ENCODE assay signal across 14 cellular contexts in the genomic region with DNA sequence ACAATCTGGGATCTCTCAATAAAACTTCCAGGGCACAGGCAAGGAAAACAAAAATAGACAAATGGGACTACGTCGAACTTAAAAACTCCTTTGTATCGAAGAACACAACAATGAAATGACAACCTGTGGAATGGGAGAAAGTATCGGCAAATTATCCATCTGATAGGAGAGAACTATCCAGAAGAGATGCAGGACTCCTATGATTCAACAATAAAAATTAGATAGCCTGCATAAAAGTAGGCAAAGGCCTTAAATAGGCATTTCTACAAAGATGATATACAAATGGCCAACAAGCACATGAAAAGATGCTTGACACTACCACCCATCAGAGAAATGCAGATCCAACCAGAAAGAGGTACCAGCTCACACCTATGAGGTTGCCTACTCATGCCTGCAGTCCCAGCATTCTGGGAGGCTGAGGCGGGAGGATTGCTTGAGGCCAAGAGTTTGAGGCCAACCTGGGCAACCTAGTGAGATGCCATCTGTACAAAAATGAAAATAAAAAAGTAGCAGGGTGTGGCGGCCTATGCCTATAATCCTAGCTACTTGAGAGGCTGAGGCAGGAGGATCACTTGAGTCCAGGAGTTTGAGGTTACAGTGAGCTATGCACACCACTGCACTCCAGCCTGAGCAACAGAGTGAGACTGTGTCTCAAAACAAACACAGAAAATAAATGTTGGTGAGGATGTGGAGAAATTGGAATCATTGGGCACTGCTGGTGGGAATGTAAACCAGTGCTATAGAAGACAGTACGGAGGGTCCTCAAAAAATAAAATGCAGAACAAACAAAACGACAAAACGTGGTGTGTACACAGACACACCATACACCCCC. TPM values are rescaled to one million over a fixed set of nuclear protein-coding genes. Genes with fewer than 3 reads are reported as not detected.
A peak's percentile ranks its signal among the peaks of the same experiment; 100 is the strongest.
DNase-seq lines count a peak whose midpoint lies in the region; ATAC-seq and TF ChIP-seq lines count a peak whose summit lies in the region.
"Had no signal": no experiment of that assay in that cellular context is flagged by ENCODE, and none has a peak within 500 bp of the region (broad histone marks: within the 10 kb centered on the region; RNA-seq: fewer than 3 reads in every experiment).

No MANE protein-coding gene starts in this region.

- CTCF ChIA-PET in HCT116 (lab: Charles Lee) = no interaction called here
- CTCF ChIA-PET in CD4-positive, alpha-beta T cell (lab: Charles Lee) = no interaction called here

- H3K4me1 ChIP-seq in ACC112 (ENCODE audit: control insufficient read depth, insufficient read depth, low read length, unreplicated experiment) (peaks cover 50% of the 10 kb centered on the region), HCT116 (ENCODE audit: control insufficient read depth in 1 of 2, insufficient read depth in 2 of 2, low read length in 2 of 2) (peaks cover 8 to 9% of the 10 kb centered on the region in 2 experiments)

- intact Hi-C loops in HCT116 (cut with micrococcal nuclease) = no loop called here
- intact Hi-C loops in CD4-positive, alpha-beta T cell (cut with DNase I, micrococcal nuclease) = no loop called here

- H3K27me3 Mint-ChIP-seq in natural killer cell treated with Interleukin-12 subunit alpha and Interleukin-12 subunit beta and Interleukin-15 and Interleukin-18, amount 100 ng/mL, for 72 hours = peaks cover 0 to 2% of the 10 kb centered on the region in 2 donors
- H3K27me3 Mint-ChIP-seq in CD4-positive, alpha-beta T cell = peaks cover 10% of the 10 kb centered on the region

- H3K79me2 ChIP-seq in ACC112 (ENCODE audit: control insufficient read depth, insufficient read depth, low read length, unreplicated experiment) (peaks cover 45% of the 10 kb centered on the region), HCT116 (ENCODE audit: insufficient read depth, low read length) (no peaks in the 10 kb centered on the region)

- no peak for TF ChIP-seq CTCF in HCT116 (IDR thresholded peaks at IDR 0.05 in 2 of 3, conservative IDR thresholded peaks at IDR 0.05 in 1 of 3; ENCODE audit: borderline replicate concordance in 1 of 3, insufficient read depth in 1 of 3, low read depth in 2 of 3, low read length in 2 of 3)
- no peak for TF ChIP-seq CTCF in CD4-positive, alpha-beta T cell (IDR thresholded peaks at IDR 0.05)

- no peak overlapping the region for H3K4me2 ChIP-seq in HCT116 (ENCODE audit: low read length)

- H3K27ac ChIP-seq in ACC112 (ENCODE audit: low read depth, low read length) = peak overlapping the region; percentile 81
- no peak overlapping the region for H3K27ac ChIP-seq in HCT116 (ENCODE audit: low read depth, low read length)
- H3K27ac ChIP-seq in CD4-positive, alpha-beta T cell (ENCODE audit: low read depth, low read length) = no peak overlapping the region

- DNase-seq in HCT116 (ENCODE audit: low read depth, low spot score) (no peak), cerebellar cortex (ENCODE audit: low spot score) (peak; percentile 16), DMS79 treated with DMSO at 0.1 percent for 48 hours (lab: John Stamatoyannopoulos, UW) (no peak), pons (ENCODE audit: low spot score) (no peak)
- no peak for DNase-seq in natural killer cell treated with Interleukin-12 subunit alpha and Interleukin-12 subunit beta and Interleukin-15 and Interleukin-18, amount 100 ng/mL, for 72 hours (ENCODE audit: low spot score)
- DNase-seq in stimulated activated CD4-positive, alpha-beta T cell treated with anti-CD3 and anti-CD28 coated beads, Interleukin-2, amount 100 ng/mL, for 24 hours = no peak
- no peak for DNase-seq in CD4-positive, alpha-beta T cell
- DNase-seq: activated T-cell treated with anti-CD3 and anti-CD28 coated beads, Interleukin-2, amount 50 U/mL, for 24 hours; CD8-positive, alpha-beta T cell; NCI-H1092 treated with DMSO at 0.1 percent for 48 hours; T-helper 17 cell had no signal

- no peak for TF ChIP-seq RAD21 in HCT116 (IDR thresholded peaks at IDR 0.05; ENCODE audit: low read depth)

- H3K27me3 ChIP-seq in ACC112 (ENCODE audit: insufficient read depth, low read length) (no peaks in the 10 kb centered on the region), HCT116 (ENCODE audit: insufficient read depth, low read length) (no peaks in the 10 kb centered on the region)
- H3K27me3 ChIP-seq in CD4-positive, alpha-beta T cell (ENCODE audit: control insufficient read depth, insufficient read depth, low read length) = no peaks in the 10 kb centered on the region

- no peaks in the 10 kb centered on the region for H3K9me2 ChIP-seq in HCT116 (ENCODE audit: insufficient read depth)

- H2AFZ ChIP-seq in ACC112 (ENCODE audit: low read length, unreplicated experiment) (no peak overlapping the region), HCT116 (ENCODE audit: low read depth, low read length, poor library complexity, severe bottlenecking) (no peak overlapping the region)

- no peaks in the 10 kb centered on the region for H4K20me1 ChIP-seq in HCT116 (ENCODE audit: insufficient read depth)

- no peaks in the 10 kb centered on the region for H3K9me3 ChIP-seq in HCT116 (ENCODE audit: control insufficient read depth in 1 of 2, insufficient read depth in 1 of 2, low read depth in 1 of 2, low read length in 2 of 2)
- H3K9me3 ChIP-seq in CD4-positive, alpha-beta T cell (ENCODE audit: control insufficient read depth, low read length) = no peaks in the 10 kb centered on the region

- no peaks in the 10 kb centered on the region for H3K36me3 ChIP-seq in ACC112 (ENCODE audit: insufficient read depth, low read length)
- H3K36me3 ChIP-seq in HCT116 (ENCODE audit: control insufficient read depth in 1 of 2, insufficient read depth in 2 of 2, low read length in 2 of 2) = no peaks in the 10 kb centered on the region

- RAD21 ChIA-PET in HCT116 (lab: Charles Lee; ENCODE audit: low non-redundant PET in 1 of 2, low total read pairs in 2 of 2, uncharacterized antibody in 2 of 2, unreplicated experiment in 2 of 2) = no interaction called here

- no peak overlapping the region for H3K4me3 Mint-ChIP-seq in natural killer cell treated with Interleukin-12 subunit alpha and Interleukin-12 subunit beta and Interleukin-15 and Interleukin-18, amount 100 ng/mL, for 72 hours
- H3K4me3 Mint-ChIP-seq in CD4-positive, alpha-beta T cell = no peak overlapping the region
- H3K4me3 Mint-ChIP-seq: activated T-cell treated with anti-CD3 and anti-CD28 coated beads, Interleukin-2, amount 50 U/mL, for 24 hours; CD8-positive, alpha-beta T cell; T-helper 17 cell had no signal

- H3K4me3 ChIP-seq in ACC112 (ENCODE audit: low read depth, low read length) (0 out of 2 replicates have a peak overlapping the region, but pooled peaks have one; percentile 17), HCT116 (replicated peaks in 1 of 2; ENCODE audit: low read depth in 1 of 2, low read length in 2 of 2) (no peak overlapping the region)
- H3K4me3 ChIP-seq: GM12878 had no signal

- peaks cover 5 to 6% of the 10 kb centered on the region in 2 donors for H3K4me1 Mint-ChIP-seq in natural killer cell treated with Interleukin-12 subunit alpha and Interleukin-12 subunit beta and Interleukin-15 and Interleukin-18, amount 100 ng/mL, for 72 hours (ENCODE audit: low read depth in 2 of 2)
- H3K4me1 Mint-ChIP-seq in CD4-positive, alpha-beta T cell (ENCODE audit: low read depth) = no peaks in the 10 kb centered on the region

- H3K36me3 Mint-ChIP-seq in natural killer cell treated with Interleukin-12 subunit alpha and Interleukin-12 subunit beta and Interleukin-15 and Interleukin-18, amount 100 ng/mL, for 72 hours = peaks cover 6% of the 10 kb centered on the region
- H3K36me3 Mint-ChIP-seq in CD4-positive, alpha-beta T cell (ENCODE audit: low read depth) = no peaks in the 10 kb centered on the region
- H3K36me3 Mint-ChIP-seq: CD8-positive, alpha-beta T cell had no signal

- H3K9me3 Mint-ChIP-seq in natural killer cell treated with Interleukin-12 subunit alpha and Interleukin-12 subunit beta and Interleukin-15 and Interleukin-18, amount 100 ng/mL, for 72 hours = no peaks in the 10 kb centered on the region
- no peaks in the 10 kb centered on the region for H3K9me3 Mint-ChIP-seq in CD4-positive, alpha-beta T cell
- H3K9me3 Mint-ChIP-seq: activated T-cell treated with anti-CD3 and anti-CD28 coated beads, Interleukin-2, amount 50 U/mL, for 24 hours; CD8-positive, alpha-beta T cell had no signal

- H3K27ac Mint-ChIP-seq in natural killer cell treated with Interleukin-12 subunit alpha and Interleukin-12 subunit beta and Interleukin-15 and Interleukin-18, amount 100 ng/mL, for 72 hours = peak overlapping the region; percentile 42 to 66
- H3K27ac Mint-ChIP-seq in CD4-positive, alpha-beta T cell = no peak overlapping the region
- H3K27ac Mint-ChIP-seq: activated T-cell treated with anti-CD3 and anti-CD28 coated beads, Interleukin-2, amount 50 U/mL, for 24 hours; CD8-positive, alpha-beta T cell; T-helper 17 cell had no signal

- POLR2A ChIA-PET in HCT116 (lab: Charles Lee) = interaction anchor here (0.7 kb wide), 1 partner anchor 16 kb away, joined by 3 read pairs; no protein-coding TSS in a partner anchor
- POLR2A ChIA-PET in CD4-positive, alpha-beta T cell (lab: Charles Lee) = no interaction called here

- H3K9ac ChIP-seq in HCT116 (ENCODE audit: low read length) = no peak overlapping the region

- no peak for TF ChIP-seq POLR2A in HCT116 (IDR thresholded peaks at IDR 0.05; ENCODE audit: borderline replicate concordance, extremely low read depth, insufficient read depth, insufficient read length)

- no TSS peak for BruUV-seq in HCT116 (replicated peaks; lab: Mats Ljungman, UMichigan)

- peak; percentile 20; the same call in 1 of the 2 replicates for ATAC-seq in HCT116
- no peak for ATAC-seq in natural killer cell treated with Interleukin-12 subunit alpha and Interleukin-12 subunit beta and Interleukin-15 and Interleukin-18, amount 100 ng/mL, for 72 hours
- ATAC-seq in CD4-positive, alpha-beta T cell (ENCODE audit: poor library complexity) = no peak
- ATAC-seq: CD8-positive, alpha-beta T cell; GM12878; T-helper 17 cell had no signal

TF ChIP-seq in HCT116, 20 proteins besides CTCF, POLR2A, EP300 and RAD21 (continues in another document):
- TF ChIP-seq, protein P1, sequence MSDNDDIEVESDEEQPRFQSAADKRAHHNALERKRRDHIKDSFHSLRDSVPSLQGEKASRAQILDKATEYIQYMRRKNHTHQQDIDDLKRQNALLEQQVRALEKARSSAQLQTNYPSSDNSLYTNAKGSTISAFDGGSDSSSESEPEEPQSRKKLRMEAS (IDR thresholded peaks at IDR 0.05) = no peak
- no peak for TF ChIP-seq SP1 (IDR thresholded peaks at IDR 0.05; ENCODE audit: low read depth)

RNA-seq across cellular contexts. Expression of a gene that starts 21.6 kb away (rescaled TPM):
- not detected for total RNA-seq in HCT116 (2021; ENCODE audit: unreplicated experiment)
- polyA plus RNA-seq in HCT116 (2012) = not detected in 2 replicates
- not detected for total RNA-seq in natural killer cell treated with Interleukin-12 subunit alpha and Interleukin-12 subunit beta and Interleukin-15 and Interleukin-18, amount 100 ng/mL, for 72 hours
- not detected for total RNA-seq in CD4-positive, alpha-beta T cell
- total RNA-seq: CD8-positive, alpha-beta T cell; dermis microvascular lymphatic vessel endothelial cell; GM12878; T-helper 17 cell had no signal
- polyA plus RNA-seq: GM12878 had no signal
